ENCODE assay signal across 8 cellular contexts in genomic region chr19:47778954-47779351, GRCh38. TPM values are rescaled to one million over a fixed set of nuclear protein-coding genes. Genes with fewer than 3 reads are reported as not detected.
DNase-seq lines count a peak whose midpoint lies in the region; ATAC-seq and TF ChIP-seq lines count a peak whose summit lies in the region.

No MANE protein-coding gene starts in this region.

- POLR2A ChIA-PET in PC-9 (lab: Charles Lee; ENCODE audit: unreplicated experiment): interaction anchor here (0.6 kb wide), 1 partner anchor 217 kb away, joined by 3 read pairs; no protein-coding TSS in a partner anchor

- no peaks in the 10 kb centered on the region for H3K27me3 ChIP-seq in PC-9 (ENCODE audit: insufficient read depth, low read depth)
- no peaks in the 10 kb centered on the region for H3K27me3 ChIP-seq in colonic mucosa
- H3K27me3 ChIP-seq in lung (ENCODE audit: control insufficient read depth, insufficient read depth): no peaks in the 10 kb centered on the region
- no peaks in the 10 kb centered on the region for H3K27me3 ChIP-seq in thoracic aorta (replicated peaks; ENCODE audit: insufficient read depth)

- H3K27ac ChIP-seq in PC-9: 0 out of 2 replicates have a peak overlapping the region, but pooled peaks have one; percentile 84
- peak overlapping the region; percentile 90 for H3K27ac ChIP-seq in colonic mucosa
- peak overlapping the region; percentile 97 to 98 for H3K27ac ChIP-seq in lung (ENCODE audit: low read depth in 1 of 2, low read length in 1 of 2)
- peak overlapping the region; percentile 98 for H3K27ac ChIP-seq in thoracic aorta

- H3K36me3 ChIP-seq in PC-9 (ENCODE audit: low read depth) (peaks cover 9% of the 10 kb centered on the region; the same call in 1 of the 2 replicates), colonic mucosa (no peaks in the 10 kb centered on the region), lung (ENCODE audit: control insufficient read depth in 2 of 2, insufficient read depth in 2 of 2, low read length in 2 of 2) (peaks cover 0 to 23% of the 10 kb centered on the region in 2 donors), thoracic aorta (peaks cover 19% of the 10 kb centered on the region)

- peaks cover 23% of the 10 kb centered on the region for H3K79me2 ChIP-seq in PC-9 (ENCODE audit: low read depth)

- ATAC-seq in lung (ENCODE audit: insufficient read depth, low FRiP score) (peak; percentile 6), thoracic aorta (ENCODE audit: insufficient number of reproducible peaks, low FRiP score, low read depth) (peak; percentile 12), HG03460 (IDR thresholded peaks at IDR 0.05; ENCODE audit: unreplicated experiment) (no peak)

- CTCF ChIA-PET in PC-9 (lab: Charles Lee): no interaction called here

- no peak for DNase-seq in GM12864 (ENCODE audit: low read depth)
- DNase-seq in PC-9: no peak
- peak; percentile 78 for DNase-seq in colonic mucosa
- DNase-seq in lung (ENCODE audit: low spot score): peak; percentile 53
- DNase-seq in thoracic aorta (ENCODE audit: low spot score): no peak
- DNase-seq in activated CD8-positive, alpha-beta memory T cell treated with anti-CD3 and anti-CD28 coated beads, Interleukin-2, amount 50 U/mL, for 4 hours: no peak
- no peak for DNase-seq in NCI-H146 treated with DMSO at 0.1 percent for 48 hours (lab: John Stamatoyannopoulos, UW; ENCODE audit: unreplicated experiment)

- TF ChIP-seq CTCF in GM12864 (IDR thresholded peaks at IDR 0.05; ENCODE audit: low read depth, low read length, missing control alignments) (no peak), PC-9 (conservative IDR thresholded peaks at IDR 0.05) (no peak), colonic mucosa (IDR thresholded peaks at IDR 0.05) (no peak), lung (IDR thresholded peaks at IDR 0.05; ENCODE audit: control extremely low read depth, extremely low read depth) (no peak), thoracic aorta (IDR thresholded peaks at IDR 0.05) (no peak)

- peak overlapping the region; percentile 95 for H3K4me2 ChIP-seq in PC-9

- H3F3A ChIP-seq in PC-9 (ENCODE audit: insufficient read depth, low read depth): peaks cover 30% of the 10 kb centered on the region; the same call in 1 of the 2 replicates

- intact Hi-C loops in PC-9 (cut with micrococcal nuclease; ENCODE audit: unreplicated experiment): loop anchor here (1.0 kb wide), 1 partner anchor 11 kb away; no protein-coding TSS in a partner anchor
- intact Hi-C loops in colonic mucosa (cut with DNase I): no loop called here

- peaks cover 24% of the 10 kb centered on the region for H3K4me1 ChIP-seq in PC-9 (replicated peaks; ENCODE audit: insufficient read depth)
- no peaks in the 10 kb centered on the region for H3K4me1 ChIP-seq in colonic mucosa
- H3K4me1 ChIP-seq in lung (ENCODE audit: control insufficient read depth in 2 of 2, insufficient read depth in 2 of 2, low read length in 2 of 2): peaks cover 0 to 19% of the 10 kb centered on the region in 2 donors
- peaks cover 22 to 41% of the 10 kb centered on the region in 2 donors for H3K4me1 ChIP-seq in thoracic aorta (ENCODE audit: control insufficient read depth in 1 of 2, low read depth in 2 of 2)

- peak overlapping the region; percentile 93 to 98 for H3K9ac ChIP-seq in colonic mucosa (ENCODE audit: low read depth in 2 of 2, low read length in 2 of 2)

- BruUV-seq in PC-9 (replicated peaks; lab: Mats Ljungman, UMichigan): TSS peak; percentile 68

- H3K4me3 ChIP-seq in GM12864 (ENCODE audit: low read depth, low read length): peak overlapping the region; percentile 75
- peak overlapping the region; percentile 95 for H3K4me3 ChIP-seq in PC-9
- H3K4me3 ChIP-seq in colonic mucosa: peak overlapping the region; percentile 93
- H3K4me3 ChIP-seq in lung: peak overlapping the region; percentile 64
- H3K4me3 ChIP-seq in thoracic aorta: peak overlapping the region; percentile 89

- H2AFZ ChIP-seq in PC-9: peak overlapping the region; percentile 98

- H3K9me3 ChIP-seq in PC-9 (ENCODE audit: insufficient read depth, low read depth) (no peaks in the 10 kb centered on the region), colonic mucosa (no peaks in the 10 kb centered on the region), lung (ENCODE audit: control insufficient read depth in 2 of 2, insufficient read depth in 1 of 2, low read length in 1 of 2) (no peaks in the 10 kb centered on the region), thoracic aorta (no peaks in the 10 kb centered on the region)

- WGBS in lung, 2 donors: 1 to 2% methylated on average over 19 to 20 of the region's 20 CpGs

- H4K20me1 ChIP-seq in PC-9 (ENCODE audit: insufficient read depth): 0 out of 2 replicates have a peak, but pooled peaks cover 4% of the 10 kb centered on the region

- no peaks in the 10 kb centered on the region for H3K9me2 ChIP-seq in PC-9 (ENCODE audit: insufficient read depth)

RNA-seq across cellular contexts. Expression of gene SELENOW, which starts 0.5 kb away (rescaled TPM):
- total RNA-seq in PC-9 (2021) (186 TPM in 2 replicates), colonic mucosa (100 to 1,000 TPM; 280 to 519 TPM), lung (100 to 1,000 TPM; 104 to 347 TPM), thoracic aorta (1,000 to 10,000 TPM in 1 of 2 donors, 100 to 1,000 TPM in 1; 504 to 1,102 TPM)
- polyA plus RNA-seq in lung: 100 to 1,000 TPM; 345 to 532 TPM

RNA-seq across cellular contexts. Expression of gene TPRX1, which starts 25.4 kb away (rescaled TPM):
- total RNA-seq in PC-9 (2021): not detected in 2 replicates
- not detected for total RNA-seq in colonic mucosa
- total RNA-seq in lung: not detected
- not detected for polyA plus RNA-seq in lung
- not detected for total RNA-seq in thoracic aorta

RNA-seq across cellular contexts. Expression of gene NOP53, which starts 33.6 kb away (rescaled TPM):
- total RNA-seq in PC-9 (2021) (225 and 296 TPM in 2 replicates), colonic mucosa (100 to 1,000 TPM; 145 to 257 TPM), lung (100 to 1,000 TPM; 146 to 188 TPM), thoracic aorta (100 to 1,000 TPM; 189 to 220 TPM)
- 100 to 1,000 TPM; 198 to 498 TPM for polyA plus RNA-seq in lung

RNA-seq across cellular contexts. Expression of gene CRX, which starts 42.8 kb away (rescaled TPM):
- total RNA-seq in PC-9 (2021): not detected in 2 replicates
- total RNA-seq in colonic mucosa: not detected
- not detected for total RNA-seq in lung
- under 1 TPM in 1 of 2 donors, not detected in 1; 0.02 TPM for polyA plus RNA-seq in lung
- total RNA-seq in thoracic aorta: not detected

Comparison
In these comparisons a context has a peak if more than half of its experiments do, and no peak if none do; other contexts are left out.
1. DNase-seq: peak in colonic mucosa (single experiment) and lung (single experiment); none in GM12864 (single experiment), PC-9 (0 of 2), thoracic aorta (single experiment), activated CD8-positive, alpha-beta memory T cell treated with anti-CD3 and anti-CD28 coated beads, Interleukin-2, amount 50 U/mL, for 4 hours (single experiment) and NCI-H146 treated with DMSO at 0.1 percent for 48 hours (single experiment).
2. Peak in every context shown above with its lines, with median percentiles within 50 percentile points of each other: H3K4me3 ChIP-seq and H3K27ac ChIP-seq.